ENCODE assay signal across 1 cellular context in genomic region chr17:27888072-27888471, GRCh38.
TF ChIP-seq lines count a peak whose summit lies in the region.

No MANE protein-coding gene starts in this region.

TF ChIP-seq in GM23338, 12 proteins besides CTCF, POLR2A, EP300 and RAD21 (continued from another document):
- no peak for TF ChIP-seq ZNF462 (CRISPR knock-in tag; IDR thresholded peaks at IDR 0.05)
